ENCODE assay signal across 28 cellular contexts in the genomic region with DNA sequence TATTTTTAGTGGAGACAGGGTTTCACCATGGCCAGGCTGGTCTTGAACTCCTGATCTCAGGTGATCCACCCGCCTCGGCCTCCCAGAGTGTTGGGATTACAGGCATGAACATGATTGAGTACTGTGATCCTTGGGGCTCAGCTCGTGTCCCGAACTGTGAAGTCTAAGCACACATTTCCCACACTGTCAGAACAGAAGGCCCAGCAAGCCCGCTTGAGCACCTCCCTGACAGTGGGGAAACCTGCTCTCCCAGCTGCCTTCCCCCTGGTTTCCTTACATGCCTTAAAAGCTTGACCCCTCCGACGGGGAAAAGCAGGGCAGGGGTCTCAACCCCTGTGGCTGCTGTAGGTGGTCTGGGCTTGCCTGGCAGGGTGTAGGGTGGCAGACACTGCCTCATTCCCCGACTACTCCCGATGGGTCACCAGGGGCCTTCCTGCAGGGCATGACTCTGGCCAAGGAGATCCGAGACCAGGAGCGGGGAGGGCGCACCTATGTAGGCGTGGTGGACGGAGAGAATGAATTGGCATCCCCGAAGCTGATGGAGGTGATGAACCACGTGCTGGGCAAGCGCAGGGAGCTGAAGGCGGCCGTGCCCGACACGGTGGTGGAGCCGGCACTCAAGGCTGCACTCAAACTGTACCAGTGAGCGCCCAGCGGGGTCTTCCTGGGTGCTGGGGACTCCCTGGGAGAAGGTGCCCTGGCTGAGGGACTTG. TPM values are rescaled to one million over a fixed set of nuclear protein-coding genes. Genes with fewer than 3 reads are reported as not detected.
DNase-seq lines count a peak whose midpoint lies in the region; ATAC-seq and TF ChIP-seq lines count a peak whose summit lies in the region.
"Had no signal": no experiment of that assay in that cellular context is flagged by ENCODE, and none has a peak within 500 bp of the region (broad histone marks: within the 10 kb centered on the region; RNA-seq: fewer than 3 reads in every experiment).

No MANE protein-coding gene starts in this region.

- no peak overlapping the region for H3K9ac ChIP-seq in mesenchymal stem cell (ENCODE audit: low read length)
- H3K9ac ChIP-seq: GM23248, SK-N-SH had no signal

- H3K27me3 Mint-ChIP-seq in chondrocyte (ENCODE audit: low read depth) (peaks cover 4% of the 10 kb centered on the region), mesothelial cell of epicardium (ENCODE audit: low read depth) (no peaks in the 10 kb centered on the region)
- H3K27me3 Mint-ChIP-seq: CD4-positive, alpha-beta memory T cell had no signal

- H3K4ac ChIP-seq in mesenchymal stem cell (ENCODE audit: low read depth in 1 of 2, low read length in 2 of 2) = peak overlapping the region in 1 of 2 experiments; percentile 9

- peak overlapping the region; percentile 35 for H4K91ac ChIP-seq in mesenchymal stem cell (ENCODE audit: low read length)

- H2BK15ac ChIP-seq in mesenchymal stem cell (ENCODE audit: low read depth, poor library complexity, severe bottlenecking) = no peak overlapping the region

- no peaks in the 10 kb centered on the region for H3K4me1 Mint-ChIP-seq in chondrocyte (ENCODE audit: low read depth)
- no peaks in the 10 kb centered on the region for H3K4me1 Mint-ChIP-seq in mesothelial cell of epicardium

- no peak overlapping the region for H3K4me3 Mint-ChIP-seq in chondrocyte (ENCODE audit: unreplicated experiment)
- H3K4me3 Mint-ChIP-seq in mesothelial cell of epicardium = no peak overlapping the region
- H3K4me3 Mint-ChIP-seq: CD4-positive, alpha-beta memory T cell; H9 had no signal

- no peak overlapping the region for H2BK120ac ChIP-seq in mesenchymal stem cell (ENCODE audit: low read depth, low read length)

- H3K9me3 Mint-ChIP-seq in chondrocyte (ENCODE audit: low read depth) (no peaks in the 10 kb centered on the region), mesothelial cell of epicardium (no peaks in the 10 kb centered on the region)
- H3K9me3 Mint-ChIP-seq: CD4-positive, alpha-beta memory T cell; H9 had no signal

- no peak overlapping the region for H3K23ac ChIP-seq in mesenchymal stem cell (ENCODE audit: low read length in 2 of 2)

- TF ChIP-seq CTCF in chondrocyte (IDR thresholded peaks at IDR 0.05) (no peak), spleen (IDR thresholded peaks at IDR 0.05 in 8 of 11, conservative IDR thresholded peaks at IDR 0.05 in 3 of 11) (no peak), mesothelial cell of epicardium (IDR thresholded peaks at IDR 0.05; ENCODE audit: unreplicated experiment) (no peak)

- H3K9me3 ChIP-seq in mesenchymal stem cell (ENCODE audit: control insufficient read depth, low read length) = no peaks in the 10 kb centered on the region
- H3K9me3 ChIP-seq in spleen = no peaks in the 10 kb centered on the region
- H3K9me3 ChIP-seq: SK-N-SH had no signal

- intact Hi-C loops in spleen (cut with DNase I; ENCODE audit: low total_unique reads) = no loop called here

- no peaks in the 10 kb centered on the region for H3K79me1 ChIP-seq in mesenchymal stem cell (replicated peaks; ENCODE audit: low read length, poor library complexity, severe bottlenecking)

- no peak overlapping the region for H2AFZ ChIP-seq in mesenchymal stem cell (ENCODE audit: low read depth, low read length)
- H2AFZ ChIP-seq: GM23248 had no signal

- H3K27me3 ChIP-seq in H7 (ENCODE audit: control insufficient read depth, insufficient read depth, low read length) (no peaks in the 10 kb centered on the region), mesenchymal stem cell (ENCODE audit: control insufficient read depth in 1 of 2, insufficient read depth in 1 of 2, low read length in 2 of 2) (peaks cover 15 to 28% of the 10 kb centered on the region in 2 experiments), spleen (replicated peaks in 1 of 7) (no peaks in the 10 kb centered on the region)

- 92% methylated on average over 24 of the region's 24 CpGs for WGBS in mesenchymal stem cell
- 91 to 94% (median 92%) methylated on average over 21 to 24 of the region's 24 CpGs for WGBS in spleen, 5 donors

- H3K4me3 ChIP-seq in H7 (ENCODE audit: insufficient read depth, low read depth, low read length) (no peak overlapping the region), mesenchymal stem cell (ENCODE audit: insufficient read depth in 1 of 2, low read depth in 1 of 2, low read length in 2 of 2) (no peak overlapping the region), spleen (no peak overlapping the region)
- H3K4me3 ChIP-seq: GM23248 had no signal

- no peak overlapping the region for H4K8ac ChIP-seq in mesenchymal stem cell (ENCODE audit: low read length)

- H3K27ac Mint-ChIP-seq in chondrocyte (ENCODE audit: unreplicated experiment) (no peak overlapping the region), mesothelial cell of epicardium (no peak overlapping the region)
- H3K27ac Mint-ChIP-seq: CD4-positive, alpha-beta memory T cell had no signal

- no peaks in the 10 kb centered on the region for H3K36me3 Mint-ChIP-seq in chondrocyte (ENCODE audit: low read depth)
- no peaks in the 10 kb centered on the region for H3K36me3 Mint-ChIP-seq in mesothelial cell of epicardium
- H3K36me3 Mint-ChIP-seq: CD4-positive, alpha-beta memory T cell had no signal

- DNase-seq in H7 (peak; percentile 34), chondrocyte (ENCODE audit: low spot score) (peak; percentile 80), mesenchymal stem cell (no peak), spleen (peak; percentile 67), mesothelial cell of epicardium (ENCODE audit: low spot score in 2 of 2, unreplicated experiment in 2 of 2) (no peak)
- no peak for DNase-seq in stimulated activated naive CD4-positive, alpha-beta T cell treated with Interleukin-2 at 50 U/mL for 16 hours (lab: John Stamatoyannopoulos, UW)
- DNase-seq: C1 segment of cervical spinal cord; CD4-positive, alpha-beta memory T cell; DMS 273 treated with DMSO at 0.1 percent for 48 hours; DMS79 treated with DMSO at 0.1 percent for 48 hours; GF-D8; GM23248; H9; IMR-90; KG1; MM.1S; NCI-H1048; NCI-H1417; NCI-H1694; NCI-H2081; NCI-H2171; NCI-H345; NCI-H524; NCI-H748 treated with DMSO at 0.1 percent for 48 hours; SW 1271 had no signal

- H3K4me2 ChIP-seq in mesenchymal stem cell (ENCODE audit: low read length, poor library complexity, severe bottlenecking) = no peak overlapping the region
- H3K4me2 ChIP-seq: SK-N-SH had no signal

- H3K4me1 ChIP-seq in mesenchymal stem cell (ENCODE audit: control insufficient read depth, insufficient read depth, low read depth, low read length) (peaks cover 2% of the 10 kb centered on the region), spleen (no peaks in the 10 kb centered on the region)

- H3K18ac ChIP-seq in mesenchymal stem cell (ENCODE audit: low read depth in 1 of 2, low read length in 2 of 2) = no peak overlapping the region

- ATAC-seq in GM21526 (IDR thresholded peaks at IDR 0.05; ENCODE audit: low FRiP score, unreplicated experiment) = no peak

- no peak for TF ChIP-seq POLR2A in spleen (IDR thresholded peaks at IDR 0.05)

- H2AK5ac ChIP-seq in mesenchymal stem cell (ENCODE audit: low read length, severe bottlenecking) = no peak overlapping the region

- H3K14ac ChIP-seq in mesenchymal stem cell (ENCODE audit: low read length in 2 of 2) = no peak overlapping the region

- no peak overlapping the region for H2BK12ac ChIP-seq in mesenchymal stem cell (ENCODE audit: low read length in 2 of 2)

- H3K36me3 ChIP-seq in H7 (replicated peaks; ENCODE audit: control insufficient read depth, insufficient read depth, low read length) (no peaks in the 10 kb centered on the region), mesenchymal stem cell (ENCODE audit: control insufficient read depth in 1 of 2, insufficient read depth in 2 of 2, low read depth in 1 of 2, low read length in 2 of 2) (peaks cover 0 to 3% of the 10 kb centered on the region in 2 experiments), spleen (no peaks in the 10 kb centered on the region)

- H3K27ac ChIP-seq in mesenchymal stem cell (ENCODE audit: low read length, poor library complexity, severe bottlenecking) = no peak overlapping the region
- H3K27ac ChIP-seq in spleen = no peak overlapping the region
- H3K27ac ChIP-seq: GM23248 had no signal

- no peak overlapping the region for H2BK5ac ChIP-seq in mesenchymal stem cell (ENCODE audit: low read depth, low read length, poor library complexity, severe bottlenecking)

RNA-seq across cellular contexts. Expression of a gene that starts 10.1 kb away (rescaled TPM):
- total RNA-seq in H7 (2014; rRNA removed; shearing (Covaris generic)) = 0.07 and 3.0 TPM in 2 replicates
- not detected in 3 replicates for total RNA-seq in chondrocyte
- not detected for polyA plus RNA-seq in mesenchymal stem cell (2013, experiment 1 of 2)
- under 0.01 TPM for polyA plus RNA-seq in mesenchymal stem cell (2013, experiment 2 of 2)
- under 1 TPM in 3 of 7 donors, not detected in 4; 0.17 to 0.72 (median 0.38) TPM for total RNA-seq in spleen
- under 1 TPM; 0.04 to 0.19 (median 0.06) TPM for polyA plus RNA-seq in spleen
- total RNA-seq in mesothelial cell of epicardium = 0.29 to 0.64 TPM (median 0.54 TPM) in 3 replicates
- total RNA-seq: A673; CD4-positive, alpha-beta memory T cell; GM23248; IMR-90 had no signal
- polyA plus RNA-seq: CD4-positive, alpha-beta memory T cell; GM23248; IMR-90 had no signal

RNA-seq across cellular contexts. Expression of a gene that starts 29.3 kb away (rescaled TPM):
- total RNA-seq in H7 (2014; rRNA removed; shearing (Covaris generic)) = 25.4 and 29.9 TPM in 2 replicates
- total RNA-seq in chondrocyte (85.0 to 97.8 TPM (median 95.3 TPM) in 3 replicates), spleen (100 to 1,000 TPM; 114 to 184 (median 163) TPM), mesothelial cell of epicardium (134 to 142 TPM (median 136 TPM) in 3 replicates)
- polyA plus RNA-seq in mesenchymal stem cell (2013, experiment 1 of 2) = 65.2 TPM
- polyA plus RNA-seq in mesenchymal stem cell (2013, experiment 2 of 2) = 63.8 TPM
- polyA plus RNA-seq in spleen = 100 to 1,000 TPM in 1 of 3 donors, 10 to 100 TPM in 2; 65.6 to 114 (median 72.4) TPM

RNA-seq across cellular contexts. Expression of a gene that starts 46.9 kb away (rescaled TPM):
- not detected in 2 replicates for total RNA-seq in H7 (2014; rRNA removed; shearing (Covaris generic))
- total RNA-seq in chondrocyte = 0.08 to 0.15 TPM (median 0.10 TPM) in 3 replicates
- 0.10 TPM for polyA plus RNA-seq in mesenchymal stem cell (2013, experiment 1 of 2)
- 0.10 TPM for polyA plus RNA-seq in mesenchymal stem cell (2013, experiment 2 of 2)
- total RNA-seq in spleen = 100 to 1,000 TPM in 4 of 7 donors, 10 to 100 TPM in 3; 63.5 to 576 (median 167) TPM
- 10 to 100 TPM in 2 of 3 donors, 1 to 10 TPM in 1; 6.2 to 67.0 (median 38.6) TPM for polyA plus RNA-seq in spleen
- total RNA-seq in mesothelial cell of epicardium = 0.53 to 0.79 TPM (median 0.76 TPM) in 3 replicates
- total RNA-seq: GM23248 had no signal

Comparison
In these comparisons a context has a peak if more than half of its experiments do, and no peak if none do; other contexts are left out.
1. DNase-seq: peak in H7 (single experiment), chondrocyte (single experiment) and spleen (single experiment); none in mesenchymal stem cell (single experiment), mesothelial cell of epicardium (0 of 2) and stimulated activated naive CD4-positive, alpha-beta T cell treated with Interleukin-2 at 50 U/mL for 16 hours (single experiment).
2. RNA of a gene that starts 46.9 kb away (total RNA-seq): 63.5 to 576 TPM in spleen; 0.53 to 0.79 TPM in mesothelial cell of epicardium, 0.08 to 0.15 TPM in chondrocyte and not detected in H7; every median in the first group is over 10 times any median in the second.